ENCODE assay signal across 11 cellular contexts in the genomic region with DNA sequence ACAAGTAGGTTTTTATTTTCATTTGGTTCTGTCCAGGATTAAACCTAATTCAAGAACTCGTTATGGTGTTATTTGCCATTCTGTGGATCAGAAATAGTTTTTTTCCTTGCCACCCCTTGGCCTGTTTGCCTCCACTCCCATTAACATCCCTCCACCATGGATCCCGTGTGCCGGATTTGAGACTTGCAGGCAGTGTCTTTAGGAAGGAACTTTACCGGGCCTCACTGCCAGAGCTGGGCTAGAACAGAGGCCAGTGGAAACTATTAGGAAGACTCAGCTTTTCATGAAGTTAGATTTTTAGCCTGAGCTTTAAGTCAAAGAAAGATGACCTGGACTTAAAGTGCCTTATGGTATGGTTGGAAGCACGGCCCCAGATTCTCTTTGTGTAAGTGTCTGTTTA. TPM values are rescaled to one million over a fixed set of nuclear protein-coding genes. Genes with fewer than 3 reads are reported as not detected.
DNase-seq lines count a peak whose midpoint lies in the region; ATAC-seq and TF ChIP-seq lines count a peak whose summit lies in the region.
"Had no signal": no experiment of that assay in that cellular context is flagged by ENCODE, and none has a peak within 500 bp of the region (broad histone marks: within the 10 kb centered on the region; RNA-seq: fewer than 3 reads in every experiment).

No MANE protein-coding gene starts in this region.

- TF ChIP-seq CTCF in PC-3 (conservative IDR thresholded peaks at IDR 0.05; ENCODE audit: low read depth, low read length) = no peak
- TF ChIP-seq CTCF in dorsolateral prefrontal cortex (IDR thresholded peaks at IDR 0.05 in 54 of 56, conservative IDR thresholded peaks at IDR 0.05 in 2 of 56; ENCODE audit: low read depth in 1 of 56, partially characterized antibody in 56 of 56) = peak in 1 of 56 donors; percentile 3
- TF ChIP-seq CTCF in progenitor cell of endocrine pancreas (IDR thresholded peaks at IDR 0.05; ENCODE audit: unreplicated experiment) = no peak

- H3K4me3 Mint-ChIP-seq in activated CD4-positive, alpha-beta T cell treated with anti-CD3 and anti-CD28 coated beads, Interleukin-2, amount 10 ng/mL, durations not matched to agents 24 days and 14 days = peak overlapping the region; percentile 57
- H3K4me3 Mint-ChIP-seq in progenitor cell of endocrine pancreas (ENCODE audit: low read depth) = peak overlapping the region; percentile 32

- H3K27ac ChIP-seq in PC-3 (ENCODE audit: low read length) (peak overlapping the region; percentile 33), dorsolateral prefrontal cortex (peak overlapping the region in 56 of 59 donors; percentile 18 to 97 (median 90))
- H3K27ac ChIP-seq: coronary artery had no signal

- CTCF ChIA-PET in PC-3 (lab: Charles Lee) = interaction anchor here (1.0 kb wide), 1 partner anchor 79 kb away, joined by 3 read pairs; no protein-coding TSS in a partner anchor

- ATAC-seq in PC-3 (no peak), GM19397 (IDR thresholded peaks at IDR 0.05; ENCODE audit: unreplicated experiment) (no peak), HG03025 (IDR thresholded peaks at IDR 0.05; ENCODE audit: low FRiP score, unreplicated experiment) (no peak)

- peaks cover 73% of the 10 kb centered on the region for H3K79me2 ChIP-seq in PC-3 (ENCODE audit: low read length)

- H3K27me3 Mint-ChIP-seq in activated CD4-positive, alpha-beta T cell treated with anti-CD3 and anti-CD28 coated beads, Interleukin-2, amount 10 ng/mL, durations not matched to agents 24 days and 14 days = no peaks in the 10 kb centered on the region
- peaks cover 4% of the 10 kb centered on the region for H3K27me3 Mint-ChIP-seq in progenitor cell of endocrine pancreas

- no peak for DNase-seq in activated CD4-positive, alpha-beta T cell treated with anti-CD3 and anti-CD28 coated beads, Interleukin-2, amount 10 ng/mL, durations not matched to agents 24 days and 14 days
- DNase-seq in activated CD4-positive, alpha-beta T cell treated with anti-CD3 and anti-CD28 coated beads for 1 hour = no peak
- peak; percentile 2 for DNase-seq in PC-3
- DNase-seq in dorsolateral prefrontal cortex = peak in 1 of 10 donors; percentile 36
- DNase-seq in progenitor cell of endocrine pancreas (ENCODE audit: low spot score, unreplicated experiment) = no peak
- DNase-seq in NCI-H2196 treated with DMSO at 0.1 percent for 48 hours (lab: John Stamatoyannopoulos, UW; ENCODE audit: unreplicated experiment) = no peak
- DNase-seq: MV-4-11, T1000 had no signal

- H3K36me3 ChIP-seq in PC-3 (ENCODE audit: low read depth, low read length) = no peaks in the 10 kb centered on the region

- POLR2A ChIA-PET in PC-3 (lab: Charles Lee; ENCODE audit: unreplicated experiment) = no interaction called here

- H4K20me1 ChIP-seq in PC-3 (ENCODE audit: low read length) = no peaks in the 10 kb centered on the region

- H3K9me3 Mint-ChIP-seq in activated CD4-positive, alpha-beta T cell treated with anti-CD3 and anti-CD28 coated beads, Interleukin-2, amount 10 ng/mL, durations not matched to agents 24 days and 14 days = no peaks in the 10 kb centered on the region
- no peaks in the 10 kb centered on the region for H3K9me3 Mint-ChIP-seq in progenitor cell of endocrine pancreas (ENCODE audit: low read depth)

- intact Hi-C loops in activated CD4-positive, alpha-beta T cell treated with anti-CD3 and anti-CD28 coated beads, Interleukin-2, amount 10 ng/mL, durations not matched to agents 24 days and 14 days (cut with micrococcal nuclease) = loop anchor here (5.0 to 10.0 kb wide), 2 partner anchors 45 to 77 kb away; no protein-coding TSS in a partner anchor
- intact Hi-C loops in PC-3 (cut with micrococcal nuclease) = loop anchor here (1.0 to 5.0 kb wide), 3 partner anchors 103 to 133 kb away; a partner anchor contains a TSS
- intact Hi-C loops in dorsolateral prefrontal cortex (cut with DNase I) = loop anchor here (5.0 to 10.0 kb wide), 5 partner anchors 45 to 253 kb away; no protein-coding TSS in a partner anchor

- no peaks in the 10 kb centered on the region for H3K9me2 ChIP-seq in PC-3 (replicated peaks; ENCODE audit: low read length)

- H3K4me3 ChIP-seq in PC-3 (ENCODE audit: low read length) = peak overlapping the region; percentile 95
- peak overlapping the region in 58 of 59 donors; percentile 11 to 98 (median 88) for H3K4me3 ChIP-seq in dorsolateral prefrontal cortex

- no peak overlapping the region for H3K9ac ChIP-seq in PC-3 (ENCODE audit: low read length)

- H3K27me3 ChIP-seq in PC-3 (ENCODE audit: low read length) (no peaks in the 10 kb centered on the region), dorsolateral prefrontal cortex (no peaks in the 10 kb centered on the region)

- H3K9me3 ChIP-seq in PC-3 (ENCODE audit: low read length) = no peaks in the 10 kb centered on the region

- H3K4me2 ChIP-seq in PC-3 (ENCODE audit: low read length) = peak overlapping the region; percentile 92

- H3K4me1 ChIP-seq in PC-3 (ENCODE audit: insufficient read depth, low read length) = peaks cover 61% of the 10 kb centered on the region

- BruUV-seq in PC-3 (replicated peaks; lab: Mats Ljungman, UMichigan) = no TSS peak

- H3K27ac Mint-ChIP-seq in activated CD4-positive, alpha-beta T cell treated with anti-CD3 and anti-CD28 coated beads, Interleukin-2, amount 10 ng/mL, durations not matched to agents 24 days and 14 days = no peak overlapping the region
- peak overlapping the region; percentile 65 for H3K27ac Mint-ChIP-seq in progenitor cell of endocrine pancreas

- H2AFZ ChIP-seq in PC-3 (ENCODE audit: low read length) = no peak overlapping the region

- peaks cover 65% of the 10 kb centered on the region for H3K4me1 Mint-ChIP-seq in activated CD4-positive, alpha-beta T cell treated with anti-CD3 and anti-CD28 coated beads, Interleukin-2, amount 10 ng/mL, durations not matched to agents 24 days and 14 days
- H3K4me1 Mint-ChIP-seq in progenitor cell of endocrine pancreas (ENCODE audit: low read depth) = peaks cover 41% of the 10 kb centered on the region

- no peaks in the 10 kb centered on the region for H3F3A ChIP-seq in PC-3 (ENCODE audit: low read length, unreplicated experiment)

- peaks cover 30% of the 10 kb centered on the region for H3K36me3 Mint-ChIP-seq in activated CD4-positive, alpha-beta T cell treated with anti-CD3 and anti-CD28 coated beads, Interleukin-2, amount 10 ng/mL, durations not matched to agents 24 days and 14 days (ENCODE audit: low read depth)
- H3K36me3 Mint-ChIP-seq in progenitor cell of endocrine pancreas (ENCODE audit: insufficient read depth) = no peaks in the 10 kb centered on the region

RNA-seq across cellular contexts. Expression of a gene that starts 2.4 kb away (rescaled TPM):
- 39.5 and 42.7 TPM in 2 replicates for total RNA-seq in activated CD4-positive, alpha-beta T cell treated with anti-CD3 and anti-CD28 coated beads, Interleukin-2, amount 10 ng/mL, durations not matched to agents 24 days and 14 days
- 10.0 and 11.0 TPM in 2 replicates for total RNA-seq in PC-3 (2014; rRNA removed)
- 100 to 1,000 TPM in 26 of 120 experiments, 10 to 100 TPM in 94; 46.9 to 127 (median 90.7) TPM for total RNA-seq in dorsolateral prefrontal cortex
- 22.1 and 22.3 TPM in 2 replicates for total RNA-seq in progenitor cell of endocrine pancreas
